In genomic region chr19:23515551-23515950, GRCh38 we compare ENCODE assay signal across 33 cellular contexts.
"Had no signal": no experiment of that assay in that cellular context is flagged by ENCODE, and none has a peak within 500 bp of the region (broad histone marks: within the 10 kb centered on the region; RNA-seq: fewer than 3 reads in every experiment).

No MANE protein-coding gene starts in this region.

- H3K36me3 Mint-ChIP-seq: activated naive CD4-positive, alpha-beta T cell treated with anti-CD3 and anti-CD28 coated beads, Interleukin-2, amount 50 U/mL, for 24 hours; activated naive CD8-positive, alpha-beta T cell treated with anti-CD3 and anti-CD28 coated beads for 36 hours had no signal

- DNase-seq: activated B cell treated with CpG ODN at 0.5 μM for 24 hours; activated CD4-positive, alpha-beta T cell treated with anti-CD3 and anti-CD28 coated beads for 48 hours; activated CD4-positive, alpha-beta T cell treated with anti-CD3 and anti-CD28 coated beads, Interleukin-2, amount 50 U/mL, for 1 hour; activated CD4-positive, alpha-beta T cell treated with anti-CD3 and anti-CD28 coated beads, Interleukin-2, amount 50 U/mL, for 48 hours; activated CD8-positive, alpha-beta memory T cell treated with anti-CD3 and anti-CD28 coated beads for 24 hours; activated CD8-positive, alpha-beta T cell treated with anti-CD3 and anti-CD28 coated beads for 36 hours; activated effector memory CD4-positive, alpha-beta T cell treated with Interleukin-2 at 50 U/mL for 16 hours; activated gamma-delta T cell treated with Interleukin-2 at 50 U/mL for 16 hours; activated naive CD4-positive, alpha-beta T cell treated with Interleukin-2 at 50 U/mL for 16 hours; activated naive CD8-positive, alpha-beta T cell treated with anti-CD3 and anti-CD28 coated beads for 36 hours; activated naive CD8-positive, alpha-beta T cell treated with anti-CD3 and anti-CD28 coated beads, Interleukin-2, amount 50 U/mL, for 24 hours; activated T-cell treated with anti-CD3 and anti-CD28 coated beads, Interleukin-2, amount 50 U/mL, for 4 hours; adrenal gland; amygdala; aorta; body of pancreas; caudate nucleus; effector CD8-positive, alpha-beta T cell; esophagus squamous epithelium; foreskin melanocyte; heart right ventricle; T-helper 17 cell; T1000; WERI-Rb-1 had no signal

- H3K27me3 Mint-ChIP-seq: activated B cell treated with CpG ODN at 0.5 μM for 24 hours; activated CD8-positive, alpha-beta T cell treated with anti-CD3 and anti-CD28 coated beads for 36 hours; activated naive CD4-positive, alpha-beta T cell treated with anti-CD3 and anti-CD28 coated beads, Interleukin-2, amount 50 U/mL, for 24 hours; activated naive CD8-positive, alpha-beta T cell treated with anti-CD3 and anti-CD28 coated beads for 36 hours; activated naive CD8-positive, alpha-beta T cell treated with anti-CD3 and anti-CD28 coated beads, Interleukin-2, amount 50 U/mL, for 24 hours; T-helper 17 cell had no signal

- H3K9me3 Mint-ChIP-seq: activated naive CD8-positive, alpha-beta T cell treated with anti-CD3 and anti-CD28 coated beads for 36 hours; activated T-helper 17 cell treated with anti-CD3 and anti-CD28 coated beads, Interleukin-2, amount 50 U/mL, for 72 hours had no signal

- H3K36me3 ChIP-seq: adrenal gland, esophagus squamous epithelium, gastroesophageal sphincter, heart right ventricle, WERI-Rb-1 had no signal

- H3K4me3 Mint-ChIP-seq: activated B cell treated with CpG ODN at 0.5 μM for 24 hours; activated CD8-positive, alpha-beta T cell treated with anti-CD3 and anti-CD28 coated beads for 36 hours; activated naive CD4-positive, alpha-beta T cell treated with anti-CD3 and anti-CD28 coated beads, Interleukin-2, amount 50 U/mL, for 24 hours; activated naive CD8-positive, alpha-beta T cell treated with anti-CD3 and anti-CD28 coated beads for 36 hours; activated naive CD8-positive, alpha-beta T cell treated with anti-CD3 and anti-CD28 coated beads, Interleukin-2, amount 50 U/mL, for 24 hours; activated T-cell treated with anti-CD3 and anti-CD28 coated beads, Interleukin-2, amount 50 U/mL, for 4 hours; activated T-helper 17 cell treated with anti-CD3 and anti-CD28 coated beads, Interleukin-2, amount 50 U/mL, for 72 hours; T-helper 17 cell; T-helper 2 cell treated with Interferon-gamma antibody and Interleukin-4, amounts not matched to agents 5 μg/mL and 100 μg/mL, for 36 hours had no signal

- H3K27me3 ChIP-seq: adrenal gland, body of pancreas, esophagus squamous epithelium, gastroesophageal sphincter, heart right ventricle had no signal

- H3K4me1 Mint-ChIP-seq: activated B cell treated with CpG ODN at 0.5 μM for 24 hours; activated naive CD4-positive, alpha-beta T cell treated with anti-CD3 and anti-CD28 coated beads, Interleukin-2, amount 50 U/mL, for 24 hours; activated naive CD8-positive, alpha-beta T cell treated with anti-CD3 and anti-CD28 coated beads for 36 hours; activated naive CD8-positive, alpha-beta T cell treated with anti-CD3 and anti-CD28 coated beads, Interleukin-2, amount 50 U/mL, for 24 hours; activated T-helper 17 cell treated with anti-CD3 and anti-CD28 coated beads, Interleukin-2, amount 50 U/mL, for 72 hours; T-helper 17 cell had no signal

- H3K9me3 ChIP-seq: adrenal gland, body of pancreas, gastroesophageal sphincter had no signal

- H3K4me3 ChIP-seq: adrenal gland, body of pancreas, esophagus squamous epithelium, gastroesophageal sphincter, heart right ventricle had no signal

- H3K27ac ChIP-seq: adrenal gland, body of pancreas, epithelial cell of prostate, esophagus squamous epithelium, gastroesophageal sphincter, heart right ventricle, WERI-Rb-1 had no signal

- H3K27ac Mint-ChIP-seq: activated B cell treated with CpG ODN at 0.5 μM for 24 hours; activated CD8-positive, alpha-beta T cell treated with anti-CD3 and anti-CD28 coated beads for 36 hours; activated naive CD4-positive, alpha-beta T cell treated with anti-CD3 and anti-CD28 coated beads, Interleukin-2, amount 50 U/mL, for 24 hours; activated naive CD8-positive, alpha-beta T cell treated with anti-CD3 and anti-CD28 coated beads for 36 hours; activated naive CD8-positive, alpha-beta T cell treated with anti-CD3 and anti-CD28 coated beads, Interleukin-2, amount 50 U/mL, for 24 hours; activated T-helper 17 cell treated with anti-CD3 and anti-CD28 coated beads, Interleukin-2, amount 50 U/mL, for 72 hours; T-helper 17 cell; T-helper 2 cell treated with Interferon-gamma antibody and Interleukin-4, amounts not matched to agents 5 μg/mL and 100 μg/mL, for 36 hours had no signal

- FAIRE-seq: colon, endometrium, endothelial cell of umbilical vein had no signal

- H3K4me1 ChIP-seq: adrenal gland, body of pancreas, esophagus squamous epithelium, gastroesophageal sphincter had no signal

- ATAC-seq: activated CD4-positive, CD25-positive, alpha-beta regulatory T cell treated with anti-CD3 and anti-CD28 coated beads, Interleukin-2, amount 50 U/mL, for 24 hours; activated CD8-positive, alpha-beta T cell treated with anti-CD3 and anti-CD28 coated beads for 36 hours; activated naive CD8-positive, alpha-beta T cell treated with anti-CD3 and anti-CD28 coated beads, Interleukin-2, amount 50 U/mL, for 24 hours; activated T-cell treated with anti-CD3 and anti-CD28 coated beads, Interleukin-2, amount 50 U/mL, for 4 hours; activated T-helper 17 cell treated with anti-CD3 and anti-CD28 coated beads, Interleukin-2, amount 50 U/mL, for 72 hours; body of pancreas; gastroesophageal sphincter; heart right ventricle; T-helper 17 cell had no signal
